ENCODE assay signal across 2 cellular contexts in genomic region chr6:83558975-83559374, GRCh38.
TF ChIP-seq lines count a peak whose summit lies in the region.

No MANE protein-coding gene starts in this region.

TF ChIP-seq in GM23338, 12 proteins besides CTCF, POLR2A, EP300 and RAD21:
- TF ChIP-seq ZNF462 (CRISPR knock-in tag; IDR thresholded peaks at IDR 0.05) (peak; percentile 67; the same call in 1 of the 2 replicates), POLR2AphosphoS5 (IDR thresholded peaks at IDR 0.05; ENCODE audit: low read depth) (no peak)

TF ChIP-seq in H1, 55 proteins besides CTCF, POLR2A, EP300 and RAD21:
- TF ChIP-seq TCF12 (IDR thresholded peaks at IDR 0.05; ENCODE audit: low read depth, low read length) = no peak
- TF ChIP-seq USF2 (IDR thresholded peaks at IDR 0.05; ENCODE audit: low read length) = no peak
- TF ChIP-seq KDM4A (IDR thresholded peaks at IDR 0.05; ENCODE audit: low read depth, low read length, severe bottlenecking) = no peak
- no peak for TF ChIP-seq BCL11A (IDR thresholded peaks at IDR 0.05; ENCODE audit: low read depth in 2 of 2, low read length in 2 of 2)
- TF ChIP-seq BACH1 (IDR thresholded peaks at IDR 0.05; ENCODE audit: low read length) = no peak
- no peak for TF ChIP-seq GABPA (IDR thresholded peaks at IDR 0.05; ENCODE audit: borderline replicate concordance, insufficient read depth, low read length)
